Comparison of ENCODE assay signal across 17 cellular contexts in genomic region chr7:117830422-117830954, GRCh38. TPM values are rescaled to one million over a fixed set of nuclear protein-coding genes. Genes with fewer than 3 reads are reported as not detected.
DNase-seq lines count a peak whose midpoint lies in the region; ATAC-seq and TF ChIP-seq lines count a peak whose summit lies in the region.
"Had no signal": no experiment of that assay in that cellular context is flagged by ENCODE, and none has a peak within 500 bp of the region (broad histone marks: within the 10 kb centered on the region; RNA-seq: fewer than 3 reads in every experiment).

No MANE protein-coding gene starts in this region.

- H3K9me3 ChIP-seq in HEK293 (ENCODE audit: control insufficient read depth, insufficient read depth, low read depth, low read length) (no peaks in the 10 kb centered on the region), body of pancreas (no peaks in the 10 kb centered on the region), smooth muscle cell (replicated peaks; ENCODE audit: low read depth) (no peaks in the 10 kb centered on the region)
- H3K9me3 ChIP-seq: BLaER1 treated with 17β-estradiol and CSF1 and Interleukin-3, amounts not matched to agents 10 nM and 100 nM; neutrophil; SJSA1 had no signal

- no peak for TF ChIP-seq POLR2A in body of pancreas (IDR thresholded peaks at IDR 0.05)

- peak overlapping the region; percentile 52 for H3K4me2 ChIP-seq in smooth muscle cell

- no peaks in the 10 kb centered on the region for H3K27me3 Mint-ChIP-seq in activated T-cell treated with anti-CD3 and anti-CD28 coated beads, Interleukin-2, amount 50 U/mL, for 24 hours
- H3K27me3 Mint-ChIP-seq: brain had no signal

- H3K9me3 Mint-ChIP-seq in activated T-cell treated with anti-CD3 and anti-CD28 coated beads, Interleukin-2, amount 50 U/mL, for 24 hours = no peaks in the 10 kb centered on the region
- H3K9me3 Mint-ChIP-seq: brain had no signal

- intact Hi-C loops in body of pancreas (cut with DNase I) = no loop called here

- TF ChIP-seq CTCF in HEK293 (tag by site-specific recombination; IDR thresholded peaks at IDR 0.05) = no peak
- no peak for TF ChIP-seq CTCF in body of pancreas (IDR thresholded peaks at IDR 0.05)
- TF ChIP-seq CTCF in smooth muscle cell (IDR thresholded peaks at IDR 0.05; ENCODE audit: borderline replicate concordance, insufficient read depth, poor library complexity, severe bottlenecking) = no peak

- peaks cover 9% of the 10 kb centered on the region for H3K79me2 ChIP-seq in smooth muscle cell (ENCODE audit: low read depth)

- H3K27ac ChIP-seq in HEK293 (ENCODE audit: extremely low read depth, low read depth, low read length) (no peak overlapping the region), body of pancreas (peak overlapping the region; percentile 5 to 55 (median 34)), layer of hippocampus (ENCODE audit: low read depth, low read length) (peak overlapping the region; percentile 49), smooth muscle cell (ENCODE audit: low read depth) (no peak overlapping the region)
- H3K27ac ChIP-seq: BLaER1 treated with 17β-estradiol and CSF1 and Interleukin-3, amounts not matched to agents 10 nM and 100 nM; neutrophil; SJSA1 had no signal

- peaks cover 20% of the 10 kb centered on the region for H3F3A ChIP-seq in smooth muscle cell (ENCODE audit: low read depth)

- H3K4me3 ChIP-seq in HEK293 (ENCODE audit: low read depth, low read length) (no peak overlapping the region), body of pancreas (no peak overlapping the region), smooth muscle cell (no peak overlapping the region)
- H3K4me3 ChIP-seq: BLaER1 treated with 17β-estradiol and CSF1 and Interleukin-3, amounts not matched to agents 10 nM and 100 nM; SJSA1 had no signal

- no peaks in the 10 kb centered on the region for H3K27me3 ChIP-seq in body of pancreas
- no peaks in the 10 kb centered on the region for H3K27me3 ChIP-seq in layer of hippocampus (ENCODE audit: control insufficient read depth, insufficient read depth, low read length)
- H3K27me3 ChIP-seq in smooth muscle cell (ENCODE audit: low read depth) = no peaks in the 10 kb centered on the region
- H3K27me3 ChIP-seq: BLaER1 treated with 17β-estradiol and CSF1 and Interleukin-3, amounts not matched to agents 10 nM and 100 nM; neutrophil; SJSA1 had no signal

- peaks cover 3% of the 10 kb centered on the region for H4K20me1 ChIP-seq in smooth muscle cell (ENCODE audit: low read depth)
- H4K20me1 ChIP-seq: BLaER1 treated with 17β-estradiol and CSF1 and Interleukin-3, amounts not matched to agents 10 nM and 100 nM had no signal

- no peak overlapping the region for H3K9ac ChIP-seq in smooth muscle cell (ENCODE audit: low read depth)
- H3K9ac ChIP-seq: BLaER1 treated with 17β-estradiol and CSF1 and Interleukin-3, amounts not matched to agents 10 nM and 100 nM had no signal

- H3K4me3 Mint-ChIP-seq in activated T-cell treated with anti-CD3 and anti-CD28 coated beads, Interleukin-2, amount 50 U/mL, for 24 hours = no peak overlapping the region

- H3K4me1 Mint-ChIP-seq in activated T-cell treated with anti-CD3 and anti-CD28 coated beads, Interleukin-2, amount 50 U/mL, for 24 hours (ENCODE audit: low read depth) = no peaks in the 10 kb centered on the region

- DNase-seq in body of pancreas = peak in 3 of 4 donors; percentile 17 to 54 (median 25)
- no peak for DNase-seq in smooth muscle cell (lab: John Stamatoyannopoulos, UW; ENCODE audit: unreplicated experiment)
- no peak for DNase-seq in activated T-cell treated with anti-CD3 and anti-CD28 coated beads, Interleukin-2, amount 50 U/mL, for 24 hours
- DNase-seq in NCI-H524 treated with DMSO at 0.1 percent for 48 hours (lab: John Stamatoyannopoulos, UW) = no peak
- DNase-seq: activated gamma-delta T cell treated with Interleukin-2 at 50 U/mL for 16 hours; GOT3; KBM-7; NCI-H1694 treated with DMSO at 0.1 percent for 48 hours; NK-92 treated with Interleukin-12 subunit alpha and Interleukin-12 subunit beta, amount 100 ng/mL, for 24 hours had no signal

- H3K36me3 ChIP-seq in HEK293 (ENCODE audit: control insufficient read depth in 2 of 2, insufficient read depth in 1 of 2, low read length in 2 of 2) (no peaks in the 10 kb centered on the region), body of pancreas (replicated peaks in 1 of 2; ENCODE audit: insufficient read depth in 1 of 2, low read depth in 2 of 2) (no peaks in the 10 kb centered on the region), smooth muscle cell (ENCODE audit: low read depth) (no peaks in the 10 kb centered on the region)
- H3K36me3 ChIP-seq: BLaER1 treated with 17β-estradiol and CSF1 and Interleukin-3, amounts not matched to agents 10 nM and 100 nM; neutrophil; SJSA1 had no signal

- H2AFZ ChIP-seq in smooth muscle cell (ENCODE audit: low read depth) = peak overlapping the region; percentile 39

- POLR2A ChIA-PET in HEK293 (lab: Yijun Ruan, JAX) = no interaction called here

- WGBS in body of pancreas, 2 donors = 25 to 37% methylated on average over 5 of the region's 5 CpGs
- 55% methylated on average over 5 of the region's 5 CpGs for WGBS in smooth muscle cell (ENCODE audit: low lambda C conversion rate)

- no peaks in the 10 kb centered on the region for H3K36me3 Mint-ChIP-seq in activated T-cell treated with anti-CD3 and anti-CD28 coated beads, Interleukin-2, amount 50 U/mL, for 24 hours (ENCODE audit: low read depth)

- CTCF ChIA-PET in HEK293 (lab: Yijun Ruan, JAX) = interaction anchor here (0.9 to 1.1 kb wide), 2 partner anchors 21 to 42 kb away, joined by 3 to 5 read pairs; no protein-coding TSS in a partner anchor

- ATAC-seq in body of pancreas = peak; percentile 60
- ATAC-seq in GM18868 (IDR thresholded peaks at IDR 0.05; ENCODE audit: unreplicated experiment) = no peak
- no peak for ATAC-seq in HG02588 (IDR thresholded peaks at IDR 0.05; ENCODE audit: unreplicated experiment)

- peaks cover 21% of the 10 kb centered on the region for H3K4me1 ChIP-seq in HEK293 (ENCODE audit: control insufficient read depth, insufficient read depth, low read length)
- H3K4me1 ChIP-seq in body of pancreas = peaks cover 30% of the 10 kb centered on the region
- H3K4me1 ChIP-seq in smooth muscle cell (ENCODE audit: low read depth) = peaks cover 6% of the 10 kb centered on the region

- no peak overlapping the region for H3K27ac Mint-ChIP-seq in activated T-cell treated with anti-CD3 and anti-CD28 coated beads, Interleukin-2, amount 50 U/mL, for 24 hours

TF ChIP-seq in HEK293, 187 proteins besides CTCF, POLR2A, EP300 and RAD21:
- TF ChIP-seq, protein P1, sequence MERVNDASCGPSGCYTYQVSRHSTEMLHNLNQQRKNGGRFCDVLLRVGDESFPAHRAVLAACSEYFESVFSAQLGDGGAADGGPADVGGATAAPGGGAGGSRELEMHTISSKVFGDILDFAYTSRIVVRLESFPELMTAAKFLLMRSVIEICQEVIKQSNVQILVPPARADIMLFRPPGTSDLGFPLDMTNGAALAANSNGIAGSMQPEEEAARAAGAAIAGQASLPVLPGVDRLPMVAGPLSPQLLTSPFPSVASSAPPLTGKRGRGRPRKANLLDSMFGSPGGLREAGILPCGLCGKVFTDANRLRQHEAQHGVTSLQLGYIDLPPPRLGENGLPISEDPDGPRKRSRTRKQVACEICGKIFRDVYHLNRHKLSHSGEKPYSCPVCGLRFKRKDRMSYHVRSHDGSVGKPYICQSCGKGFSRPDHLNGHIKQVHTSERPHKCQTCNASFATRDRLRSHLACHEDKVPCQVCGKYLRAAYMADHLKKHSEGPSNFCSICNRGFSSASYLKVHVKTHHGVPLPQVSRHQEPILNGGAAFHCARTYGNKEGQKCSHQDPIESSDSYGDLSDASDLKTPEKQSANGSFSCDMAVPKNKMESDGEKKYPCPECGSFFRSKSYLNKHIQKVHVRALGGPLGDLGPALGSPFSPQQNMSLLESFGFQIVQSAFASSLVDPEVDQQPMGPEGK (tag by site-specific recombination; IDR thresholded peaks at IDR 0.05) = no peak
- no peak for TF ChIP-seq ZEB2 (tag by site-specific recombination; IDR thresholded peaks at IDR 0.05)
- 0 out of 2 replicates have a peak, but pooled peaks have one; percentile 36 for TF ChIP-seq ZNF341 (tag by site-specific recombination; IDR thresholded peaks at IDR 0.05; ENCODE audit: low read depth)
- TF ChIP-seq OSR2 (tag by site-specific recombination; IDR thresholded peaks at IDR 0.05) = 0 out of 2 replicates have a peak, but pooled peaks have one; percentile 21

RNA-seq across cellular contexts. Expression of gene CTTNBP2, which starts 42.8 kb away (rescaled TPM):
- total RNA-seq in body of pancreas (10 to 100 TPM; 18.5 to 25.7 TPM), smooth muscle cell (22.9 and 42.3 TPM in 2 replicates)
- 4.8 and 22.3 TPM in 2 replicates for polyA plus RNA-seq in smooth muscle cell
- total RNA-seq: SJSA1 had no signal

Comparison
In these comparisons a context has a peak if more than half of its experiments do, and no peak if none do; other contexts are left out.
1. H3K27ac ChIP-seq: peak in body of pancreas (4 of 4) and layer of hippocampus (single experiment); none in HEK293 (single experiment) and smooth muscle cell (single experiment).
2. DNase-seq: peak in body of pancreas (3 of 4); none in smooth muscle cell (single experiment), activated T-cell treated with anti-CD3 and anti-CD28 coated beads, Interleukin-2, amount 50 U/mL, for 24 hours (single experiment) and NCI-H524 treated with DMSO at 0.1 percent for 48 hours (single experiment).